Comparison of ENCODE assay signal across 22 cellular contexts in genomic region chr10:60270426-60270825, GRCh38.
DNase-seq lines count a peak whose midpoint lies in the region; TF ChIP-seq lines count a peak whose summit lies in the region.
"Had no signal": no experiment of that assay in that cellular context is flagged by ENCODE, and none has a peak within 500 bp of the region (broad histone marks: within the 10 kb centered on the region; RNA-seq: fewer than 3 reads in every experiment).

No MANE protein-coding gene starts in this region.

- WGBS in sigmoid colon, 2 donors: 89 to 97% methylated on average over 1 of the region's 1 CpG

- H3K27me3 ChIP-seq in OCI-LY1 (ENCODE audit: insufficient read depth, low read length) (no peaks in the 10 kb centered on the region), sigmoid colon (no peaks in the 10 kb centered on the region)
- H3K27me3 ChIP-seq: hepatocyte, pancreas, thyroid gland had no signal

- H3K4me1 ChIP-seq in OCI-LY1 (ENCODE audit: insufficient read depth, low read length, severe bottlenecking): peaks cover 57% of the 10 kb centered on the region
- H3K4me1 ChIP-seq in sigmoid colon: no peaks in the 10 kb centered on the region
- H3K4me1 ChIP-seq: pancreas had no signal

- no peaks in the 10 kb centered on the region for H3F3A ChIP-seq in OCI-LY1 (ENCODE audit: insufficient read depth, low read length)

- H2AFZ ChIP-seq in OCI-LY1 (ENCODE audit: low read length): peak overlapping the region; percentile 42; the same call in 1 of the 2 replicates
- H2AFZ ChIP-seq: hepatocyte had no signal

- H3K4me3 ChIP-seq in OCI-LY1 (ENCODE audit: low read depth, low read length, poor library complexity, severe bottlenecking) (no peak overlapping the region), sigmoid colon (no peak overlapping the region)
- H3K4me3 ChIP-seq: hepatocyte, mucosa of descending colon, pancreas, thyroid gland had no signal

- H3K4me2 ChIP-seq in OCI-LY1 (ENCODE audit: low read length): no peak overlapping the region
- H3K4me2 ChIP-seq: hepatocyte had no signal

- H3K79me2 ChIP-seq in OCI-LY1 (ENCODE audit: insufficient read depth, low read length): no peaks in the 10 kb centered on the region
- H3K79me2 ChIP-seq: hepatocyte had no signal

- H3K9me3 ChIP-seq in OCI-LY1 (ENCODE audit: low read length) (peaks cover 15% of the 10 kb centered on the region; the same call in 1 of the 2 replicates), sigmoid colon (no peaks in the 10 kb centered on the region)
- H3K9me3 ChIP-seq: mucosa of descending colon, pancreas, thyroid gland had no signal

- H3K36me3 ChIP-seq in OCI-LY1 (ENCODE audit: insufficient read depth, low read length): peaks cover 32% of the 10 kb centered on the region
- no peaks in the 10 kb centered on the region for H3K36me3 ChIP-seq in sigmoid colon
- H3K36me3 ChIP-seq: pancreas, thyroid gland had no signal

- no peak for TF ChIP-seq EP300 in sigmoid colon (IDR thresholded peaks at IDR 0.05)

- TF ChIP-seq CTCF in OCI-LY1 (IDR thresholded peaks at IDR 0.05; ENCODE audit: low read length) (no peak), sigmoid colon (IDR thresholded peaks at IDR 0.05) (no peak)

- intact Hi-C loops in sigmoid colon (cut with DNase I): no loop called here

- no peak overlapping the region for H3K9ac ChIP-seq in OCI-LY1 (ENCODE audit: low read length)

- H3K9me2 ChIP-seq in OCI-LY1 (ENCODE audit: low read depth, low read length): no peaks in the 10 kb centered on the region

- no peak for TF ChIP-seq POLR2A in sigmoid colon (IDR thresholded peaks at IDR 0.05)

- DNase-seq in ELR (ENCODE audit: low read depth) (peak; percentile 54), astrocyte of the hippocampus (ENCODE audit: low read depth, low spot score) (peak; percentile 50), renal cortical epithelial cell (ENCODE audit: low read depth) (peak; percentile 30), DMS114 treated with DMSO at 0.1 percent for 48 hours (lab: John Stamatoyannopoulos, UW; ENCODE audit: unreplicated experiment) (no peak), foreskin melanocyte (no peak), sigmoid colon (no peak), NOMO-1 (lab: John Stamatoyannopoulos, UW; ENCODE audit: unreplicated experiment in 2 of 2) (no peak)
- DNase-seq: activated CD4-positive, alpha-beta memory T cell treated with anti-CD3 and anti-CD28 coated beads for 36 hours; activated CD8-positive, alpha-beta memory T cell treated with anti-CD3 and anti-CD28 coated beads, Interleukin-2, amount 50 U/mL, for 48 hours; aorta; KG1; left ventricle myocardium superior; mucosa of descending colon; MV-4-11; NCI-H187; NCI-H526 treated with DMSO at 0.1 percent for 48 hours; pancreas; right cardiac atrium; stimulated activated CD4-positive, alpha-beta T cell treated with anti-CD3 and anti-CD28 coated beads, Interleukin-15, amount 100 ng/mL, for 24 hours; thyroid gland had no signal

- H3K27ac ChIP-seq in OCI-LY1 (ENCODE audit: low read depth, low read length, poor library complexity, severe bottlenecking) (peak overlapping the region; percentile 78), sigmoid colon (no peak overlapping the region)
- H3K27ac ChIP-seq: hepatocyte, pancreas, thyroid gland had no signal

- no peaks in the 10 kb centered on the region for H4K20me1 ChIP-seq in OCI-LY1 (ENCODE audit: insufficient read depth, low read length)

Comparison
In these comparisons a context has a peak if more than half of its experiments do, and no peak if none do; other contexts are left out.
1. DNase-seq: peak in ELR (single experiment), astrocyte of the hippocampus (single experiment) and renal cortical epithelial cell (single experiment); none in DMS114 treated with DMSO at 0.1 percent for 48 hours (single experiment), foreskin melanocyte (single experiment), sigmoid colon (single experiment) and NOMO-1 (0 of 2).